Comparison of ENCODE assay signal across 25 cellular contexts in the genomic region with DNA sequence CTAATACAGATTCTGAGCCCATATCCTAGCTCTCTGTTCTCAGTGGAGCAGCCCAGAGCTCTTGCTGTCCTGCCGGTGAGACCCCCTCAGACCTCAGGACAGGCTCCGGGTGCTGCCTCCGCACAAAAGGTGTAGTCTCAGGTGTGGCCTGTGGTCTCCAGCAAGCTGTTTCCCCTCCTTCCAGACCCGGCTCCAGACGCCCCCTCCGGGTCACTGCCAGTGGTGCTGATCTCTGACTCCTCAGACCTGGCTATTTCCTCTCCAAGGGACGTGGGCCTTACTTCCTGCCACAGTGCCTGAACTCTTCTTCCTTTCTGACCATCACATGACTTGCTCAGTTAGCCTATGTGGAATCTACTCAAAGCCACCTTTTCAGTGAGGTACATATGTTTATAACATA.
DNase-seq lines count a peak whose midpoint lies in the region; ATAC-seq and TF ChIP-seq lines count a peak whose summit lies in the region.
"Had no signal": no experiment of that assay in that cellular context is flagged by ENCODE, and none has a peak within 500 bp of the region (broad histone marks: within the 10 kb centered on the region; RNA-seq: fewer than 3 reads in every experiment).

No MANE protein-coding gene starts in this region.

- H3K4me3 ChIP-seq in WERI-Rb-1 (ENCODE audit: low read depth, low read length) = no peak overlapping the region
- H3K4me3 ChIP-seq: esophagus muscularis mucosa, heart right ventricle, smooth muscle cell, suprapubic skin, upper lobe of right lung had no signal

- peak overlapping the region; percentile 45; the same call in 1 of the 2 replicates for H3K27ac ChIP-seq in WERI-Rb-1
- H3K27ac ChIP-seq: esophagus muscularis mucosa, heart right ventricle, parathyroid adenoma, suprapubic skin, upper lobe of right lung had no signal

- H3K36me3 ChIP-seq in WERI-Rb-1 = no peaks in the 10 kb centered on the region
- H3K36me3 ChIP-seq: esophagus muscularis mucosa, heart right ventricle, suprapubic skin, upper lobe of right lung had no signal

- DNase-seq in NCI-H82 (lab: John Stamatoyannopoulos, UW) = peak; percentile 36
- DNase-seq in NCI-H82 treated with DMSO at 0.1 percent for 48 hours (lab: John Stamatoyannopoulos, UW; ENCODE audit: unreplicated experiment) = no peak
- peak; percentile 69 for DNase-seq in WERI-Rb-1
- DNase-seq in islet precursor cell = peak; percentile 92
- DNase-seq in kidney tubule cell (ENCODE audit: low spot score) = no peak
- DNase-seq in kidney glomerular epithelial cell (lab: John Stamatoyannopoulos, UW) = no peak
- no peak for DNase-seq in dermis blood vessel endothelial cell
- DNase-seq: activated CD8-positive, alpha-beta memory T cell treated with anti-CD3 and anti-CD28 coated beads, Interleukin-2, amount 50 U/mL, for 48 hours; activated CD8-positive, alpha-beta T cell treated with anti-CD3 and anti-CD28 coated beads for 36 hours; activated naive CD4-positive, alpha-beta T cell treated with anti-CD3 and anti-CD28 coated beads for 36 hours; central memory CD4-positive, alpha-beta T cell; foreskin fibroblast; heart right ventricle; left colon; NCI-H146; NCI-H446; right cardiac atrium; SHP77; stimulated activated naive CD4-positive, alpha-beta T cell treated with Interleukin-2 at 50 U/mL for 16 hours; upper lobe of right lung had no signal

- peaks cover 5% of the 10 kb centered on the region for H3K9me3 ChIP-seq in WERI-Rb-1 (ENCODE audit: severe bottlenecking)
- H3K9me3 ChIP-seq: upper lobe of right lung had no signal

- ATAC-seq in GM21723 (IDR thresholded peaks at IDR 0.05; ENCODE audit: unreplicated experiment) = no peak
- ATAC-seq: activated CD8-positive, alpha-beta T cell treated with anti-CD3 and anti-CD28 coated beads for 36 hours; heart right ventricle; left colon; right cardiac atrium; upper lobe of right lung had no signal

- TF ChIP-seq CTCF in WERI-Rb-1 (IDR thresholded peaks at IDR 0.05; ENCODE audit: low read depth, low read length) = peak; percentile 55

- no peaks in the 10 kb centered on the region for H3K27me3 ChIP-seq in WERI-Rb-1 (ENCODE audit: insufficient read depth, low read depth, severe bottlenecking)
- H3K27me3 ChIP-seq: suprapubic skin, upper lobe of right lung had no signal

Comparison
In these comparisons a context has a peak if more than half of its experiments do, and no peak if none do; other contexts are left out.
1. DNase-seq: peak in NCI-H82 (single experiment), WERI-Rb-1 (single experiment) and islet precursor cell (single experiment); none in NCI-H82 treated with DMSO at 0.1 percent for 48 hours (single experiment), kidney tubule cell (single experiment), kidney glomerular epithelial cell (single experiment) and dermis blood vessel endothelial cell (single experiment).